Comparison of ENCODE assay signal across 15 cellular contexts in genomic region chr10:102436312-102436711, GRCh38. TPM values are rescaled to one million over a fixed set of nuclear protein-coding genes. Genes with fewer than 3 reads are reported as not detected.
DNase-seq lines count a peak whose midpoint lies in the region; ATAC-seq and TF ChIP-seq lines count a peak whose summit lies in the region.
"Had no signal": no experiment of that assay in that cellular context is flagged by ENCODE, and none has a peak within 500 bp of the region (broad histone marks: within the 10 kb centered on the region; RNA-seq: fewer than 3 reads in every experiment).

No MANE protein-coding gene starts in this region.

- H3K9ac ChIP-seq in smooth muscle cell (ENCODE audit: low read depth) = no peak overlapping the region

- H3K27ac ChIP-seq in smooth muscle cell (ENCODE audit: low read depth) = no peak overlapping the region
- H3K27ac ChIP-seq: HL-60, left ventricle myocardium inferior, VCaP had no signal

- H2AFZ ChIP-seq in smooth muscle cell (ENCODE audit: low read depth) = no peak overlapping the region

- peak overlapping the region; percentile 80 for H3K4me3 Mint-ChIP-seq in activated CD8-positive, alpha-beta memory T cell treated with anti-CD3 and anti-CD28 coated beads, Interleukin-2, amount 10 ng/mL, durations not matched to agents 7 days and 5 days
- peak overlapping the region; percentile 88 for H3K4me3 Mint-ChIP-seq in activated CD8-positive, alpha-beta T cell treated with anti-CD3 and anti-CD28 coated beads, Interleukin-2, amount 10 ng/mL, durations not matched to agents 7 days and 5 days

- peaks cover 13% of the 10 kb centered on the region for H3K36me3 Mint-ChIP-seq in activated CD8-positive, alpha-beta memory T cell treated with anti-CD3 and anti-CD28 coated beads, Interleukin-2, amount 10 ng/mL, durations not matched to agents 7 days and 5 days
- peaks cover 24% of the 10 kb centered on the region for H3K36me3 Mint-ChIP-seq in activated CD8-positive, alpha-beta T cell treated with anti-CD3 and anti-CD28 coated beads, Interleukin-2, amount 10 ng/mL, durations not matched to agents 7 days and 5 days (ENCODE audit: low read depth)

- no peak for ATAC-seq in activated CD8-positive, alpha-beta memory T cell treated with anti-CD3 and anti-CD28 coated beads, Interleukin-2, amount 10 ng/mL, durations not matched to agents 7 days and 5 days
- ATAC-seq in activated CD8-positive, alpha-beta T cell treated with anti-CD3 and anti-CD28 coated beads, Interleukin-2, amount 10 ng/mL, durations not matched to agents 7 days and 5 days = no peak
- ATAC-seq in left lobe of liver (peak; percentile 83), GM21423 (IDR thresholded peaks at IDR 0.05; ENCODE audit: unreplicated experiment) (no peak)

- H3K4me1 Mint-ChIP-seq in activated CD8-positive, alpha-beta memory T cell treated with anti-CD3 and anti-CD28 coated beads, Interleukin-2, amount 10 ng/mL, durations not matched to agents 7 days and 5 days = peaks cover 52% of the 10 kb centered on the region
- H3K4me1 Mint-ChIP-seq in activated CD8-positive, alpha-beta T cell treated with anti-CD3 and anti-CD28 coated beads, Interleukin-2, amount 10 ng/mL, durations not matched to agents 7 days and 5 days (ENCODE audit: low read depth) = peaks cover 58% of the 10 kb centered on the region

- peak overlapping the region; percentile 89 for H3K27ac Mint-ChIP-seq in activated CD8-positive, alpha-beta memory T cell treated with anti-CD3 and anti-CD28 coated beads, Interleukin-2, amount 10 ng/mL, durations not matched to agents 7 days and 5 days
- H3K27ac Mint-ChIP-seq in activated CD8-positive, alpha-beta T cell treated with anti-CD3 and anti-CD28 coated beads, Interleukin-2, amount 10 ng/mL, durations not matched to agents 7 days and 5 days = peak overlapping the region; percentile 83

- TF ChIP-seq CTCF in smooth muscle cell (IDR thresholded peaks at IDR 0.05; ENCODE audit: borderline replicate concordance, insufficient read depth, poor library complexity, severe bottlenecking) = no peak

- POLR2A ChIA-PET in activated CD8-positive, alpha-beta T cell treated with anti-CD3 and anti-CD28 coated beads, Interleukin-2, amount 10 ng/mL, durations not matched to agents 7 days and 5 days (lab: Charles Lee) = interaction anchor here (0.7 to 7.1 kb wide), 7 partner anchors 10 to 65 kb away, joined by 3 to 81 read pairs (median 11); partner anchors contain the start of genes C10orf95, FBXL15 and NFKB2

- CTCF ChIA-PET in activated CD8-positive, alpha-beta memory T cell treated with anti-CD3 and anti-CD28 coated beads, Interleukin-2, amount 10 ng/mL, durations not matched to agents 7 days and 5 days (lab: Charles Lee) = interaction anchor here (1.2 to 8.0 kb wide), 11 partner anchors 8 to 267 kb away, joined by 3 to 82 read pairs (median 5); partner anchors contain the start of genes ACTR1A, FBXL15 and SUFU
- CTCF ChIA-PET in activated CD8-positive, alpha-beta T cell treated with anti-CD3 and anti-CD28 coated beads, Interleukin-2, amount 10 ng/mL, durations not matched to agents 7 days and 5 days (lab: Charles Lee) = interaction anchor here (0.7 to 5.5 kb wide), 7 partner anchors 9 to 267 kb away, joined by 3 to 28 read pairs (median 5); partner anchors contain the start of genes ACTR1A and C10orf95

- WGBS in smooth muscle cell (ENCODE audit: low lambda C conversion rate) = 83% methylated on average over 6 of the region's 6 CpGs

- no peak for DNase-seq in activated CD8-positive, alpha-beta memory T cell treated with anti-CD3 and anti-CD28 coated beads, Interleukin-2, amount 10 ng/mL, durations not matched to agents 7 days and 5 days
- DNase-seq in activated CD8-positive, alpha-beta memory T cell treated with anti-CD3 and anti-CD28 coated beads, Interleukin-2, amount 50 U/mL, for 48 hours = no peak
- DNase-seq in activated CD8-positive, alpha-beta T cell treated with anti-CD3 and anti-CD28 coated beads, Interleukin-2, amount 10 ng/mL, durations not matched to agents 7 days and 5 days = no peak
- peak; percentile 80 for DNase-seq in left lobe of liver (ENCODE audit: low spot score)
- no peak for DNase-seq in smooth muscle cell (lab: John Stamatoyannopoulos, UW; ENCODE audit: unreplicated experiment)
- no peak for DNase-seq in erythroblast (lab: John Stamatoyannopoulos, UW)
- no peak for DNase-seq in NCI-H146 treated with DMSO at 0.1 percent for 48 hours (lab: John Stamatoyannopoulos, UW; ENCODE audit: unreplicated experiment)
- DNase-seq: ACHN, left ventricle myocardium inferior, NCI-H524, Right ventricle myocardium superior, thyroid gland had no signal

- H3K79me2 ChIP-seq in smooth muscle cell (ENCODE audit: low read depth) = peaks cover 9% of the 10 kb centered on the region

- H3K4me2 ChIP-seq in smooth muscle cell = peak overlapping the region; percentile 86

- no peaks in the 10 kb centered on the region for H3K36me3 ChIP-seq in smooth muscle cell (ENCODE audit: low read depth)
- H3K36me3 ChIP-seq: left ventricle myocardium inferior, thyroid gland had no signal

- H3K4me3 ChIP-seq in smooth muscle cell = peak overlapping the region; percentile 45
- H3K4me3 ChIP-seq: thyroid gland had no signal

- no peaks in the 10 kb centered on the region for H4K20me1 ChIP-seq in smooth muscle cell (ENCODE audit: low read depth)

- peaks cover 23% of the 10 kb centered on the region for H3K4me1 ChIP-seq in smooth muscle cell (ENCODE audit: low read depth)

- H3F3A ChIP-seq in smooth muscle cell (ENCODE audit: low read depth) = no peaks in the 10 kb centered on the region

- no peaks in the 10 kb centered on the region for H3K27me3 ChIP-seq in smooth muscle cell (ENCODE audit: low read depth)
- H3K27me3 ChIP-seq: thyroid gland had no signal

- H3K9me3 Mint-ChIP-seq in activated CD8-positive, alpha-beta memory T cell treated with anti-CD3 and anti-CD28 coated beads, Interleukin-2, amount 10 ng/mL, durations not matched to agents 7 days and 5 days (ENCODE audit: low read depth) = no peaks in the 10 kb centered on the region
- no peaks in the 10 kb centered on the region for H3K9me3 Mint-ChIP-seq in activated CD8-positive, alpha-beta T cell treated with anti-CD3 and anti-CD28 coated beads, Interleukin-2, amount 10 ng/mL, durations not matched to agents 7 days and 5 days (ENCODE audit: insufficient read depth)

- no peaks in the 10 kb centered on the region for H3K27me3 Mint-ChIP-seq in activated CD8-positive, alpha-beta memory T cell treated with anti-CD3 and anti-CD28 coated beads, Interleukin-2, amount 10 ng/mL, durations not matched to agents 7 days and 5 days
- H3K27me3 Mint-ChIP-seq in activated CD8-positive, alpha-beta T cell treated with anti-CD3 and anti-CD28 coated beads, Interleukin-2, amount 10 ng/mL, durations not matched to agents 7 days and 5 days (ENCODE audit: low read depth) = no peaks in the 10 kb centered on the region

- TF ChIP-seq POLR2A in erythroblast (IDR thresholded peaks at IDR 0.05; ENCODE audit: low read length) = no peak

- no peaks in the 10 kb centered on the region for H3K9me3 ChIP-seq in smooth muscle cell (replicated peaks; ENCODE audit: low read depth)
- H3K9me3 ChIP-seq: left ventricle myocardium inferior, thyroid gland had no signal

RNA-seq across cellular contexts. Expression of gene CUEDC2, which starts 3.9 kb away (rescaled TPM):
- total RNA-seq in activated CD8-positive, alpha-beta memory T cell treated with anti-CD3 and anti-CD28 coated beads, Interleukin-2, amount 10 ng/mL, durations not matched to agents 7 days and 5 days = 10 to 100 TPM; 73.5 to 78.2 TPM
- 10 to 100 TPM; 71.7 to 77.6 TPM for total RNA-seq in activated CD8-positive, alpha-beta T cell treated with anti-CD3 and anti-CD28 coated beads, Interleukin-2, amount 10 ng/mL, durations not matched to agents 7 days and 5 days
- total RNA-seq in left lobe of liver (23.4 TPM), smooth muscle cell (24.7 and 40.9 TPM in 2 replicates)
- polyA plus RNA-seq in smooth muscle cell = 111 and 112 TPM in 2 replicates

RNA-seq across cellular contexts. Expression of gene C10orf95, which starts 15.0 kb away (rescaled TPM):
- under 1 TPM in 1 of 2 experiments, not detected in 1; 0.35 TPM for total RNA-seq in activated CD8-positive, alpha-beta memory T cell treated with anti-CD3 and anti-CD28 coated beads, Interleukin-2, amount 10 ng/mL, durations not matched to agents 7 days and 5 days
- total RNA-seq in activated CD8-positive, alpha-beta T cell treated with anti-CD3 and anti-CD28 coated beads, Interleukin-2, amount 10 ng/mL, durations not matched to agents 7 days and 5 days = under 1 TPM in 1 of 2 experiments, not detected in 1; 0.32 TPM
- total RNA-seq in left lobe of liver (not detected), smooth muscle cell (0.09 TPM in 1 of 2 replicates, not detected in the other)
- 0.62 and 0.80 TPM in 2 replicates for polyA plus RNA-seq in smooth muscle cell
- total RNA-seq: left ventricle myocardium inferior, Right ventricle myocardium superior had no signal

RNA-seq across cellular contexts. Expression of gene FBXL15, which starts 15.7 kb away (rescaled TPM):
- 10 to 100 TPM; 13.5 to 15.2 TPM for total RNA-seq in activated CD8-positive, alpha-beta memory T cell treated with anti-CD3 and anti-CD28 coated beads, Interleukin-2, amount 10 ng/mL, durations not matched to agents 7 days and 5 days
- total RNA-seq in activated CD8-positive, alpha-beta T cell treated with anti-CD3 and anti-CD28 coated beads, Interleukin-2, amount 10 ng/mL, durations not matched to agents 7 days and 5 days = 10 to 100 TPM; 12.7 to 13.8 TPM
- total RNA-seq in left lobe of liver (12.7 TPM), smooth muscle cell (8.2 and 14.1 TPM in 2 replicates)
- polyA plus RNA-seq in smooth muscle cell = 27.9 and 29.0 TPM in 2 replicates

RNA-seq across cellular contexts. Expression of gene PSD, which starts 17.7 kb away (rescaled TPM):
- total RNA-seq in activated CD8-positive, alpha-beta memory T cell treated with anti-CD3 and anti-CD28 coated beads, Interleukin-2, amount 10 ng/mL, durations not matched to agents 7 days and 5 days = 1 to 10 TPM; 2.8 to 2.9 TPM
- 1 to 10 TPM in 1 of 2 experiments, under 1 TPM in 1; 0.92 to 1.6 TPM for total RNA-seq in activated CD8-positive, alpha-beta T cell treated with anti-CD3 and anti-CD28 coated beads, Interleukin-2, amount 10 ng/mL, durations not matched to agents 7 days and 5 days
- total RNA-seq in left lobe of liver = 7.0 TPM
- 4.1 and 29.1 TPM in 2 replicates for total RNA-seq in smooth muscle cell
- 31.6 and 33.5 TPM in 2 replicates for polyA plus RNA-seq in smooth muscle cell

RNA-seq across cellular contexts. Expression of gene NFKB2, which starts 40.8 kb away (rescaled TPM):
- 100 to 1,000 TPM in 1 of 2 experiments, 10 to 100 TPM in 1; 78.1 to 199 TPM for total RNA-seq in activated CD8-positive, alpha-beta memory T cell treated with anti-CD3 and anti-CD28 coated beads, Interleukin-2, amount 10 ng/mL, durations not matched to agents 7 days and 5 days
- 10 to 100 TPM; 52.7 to 56.6 TPM for total RNA-seq in activated CD8-positive, alpha-beta T cell treated with anti-CD3 and anti-CD28 coated beads, Interleukin-2, amount 10 ng/mL, durations not matched to agents 7 days and 5 days
- total RNA-seq in left lobe of liver (9.0 TPM), smooth muscle cell (32.6 and 35.9 TPM in 2 replicates)
- polyA plus RNA-seq in smooth muscle cell = 38.1 and 44.3 TPM in 2 replicates
